8 cellular contexts compared by ENCODE assay signal in the genomic region with DNA sequence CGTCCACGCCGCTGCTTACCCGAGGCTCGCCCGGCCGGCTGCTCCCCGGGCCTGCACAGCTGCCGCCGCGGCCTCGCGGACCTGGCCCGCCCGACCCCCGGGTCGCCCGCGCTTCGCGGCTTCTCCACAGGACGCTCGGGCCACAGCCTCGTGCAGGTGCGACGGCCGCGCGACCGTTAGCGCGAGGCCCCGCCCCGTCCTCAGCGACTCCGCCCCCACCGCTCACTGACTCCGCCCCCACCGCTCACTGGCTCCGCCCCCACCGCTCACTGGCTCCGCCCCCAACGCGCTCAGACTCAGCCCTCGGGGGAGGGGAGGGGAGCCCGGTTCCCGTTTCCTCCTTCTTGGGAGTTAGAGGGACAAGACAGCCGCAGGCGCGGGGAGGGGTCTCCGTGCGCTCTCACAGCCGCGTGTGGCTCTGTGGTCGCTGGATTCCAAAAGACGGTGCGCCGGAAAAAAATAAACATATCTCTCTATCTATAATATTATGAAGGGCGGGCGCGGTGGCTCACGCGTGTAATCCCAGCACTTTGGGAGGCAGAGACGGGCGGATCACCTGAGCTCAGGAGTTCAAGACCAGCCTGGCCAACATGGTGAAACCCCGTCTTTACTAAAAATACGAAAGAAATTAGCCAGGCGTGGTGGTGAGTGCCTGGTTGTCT. TPM values are rescaled to one million over a fixed set of nuclear protein-coding genes. Genes with fewer than 3 reads are reported as not detected.
DNase-seq lines count a peak whose midpoint lies in the region; ATAC-seq and TF ChIP-seq lines count a peak whose summit lies in the region.

A gene with protein sequence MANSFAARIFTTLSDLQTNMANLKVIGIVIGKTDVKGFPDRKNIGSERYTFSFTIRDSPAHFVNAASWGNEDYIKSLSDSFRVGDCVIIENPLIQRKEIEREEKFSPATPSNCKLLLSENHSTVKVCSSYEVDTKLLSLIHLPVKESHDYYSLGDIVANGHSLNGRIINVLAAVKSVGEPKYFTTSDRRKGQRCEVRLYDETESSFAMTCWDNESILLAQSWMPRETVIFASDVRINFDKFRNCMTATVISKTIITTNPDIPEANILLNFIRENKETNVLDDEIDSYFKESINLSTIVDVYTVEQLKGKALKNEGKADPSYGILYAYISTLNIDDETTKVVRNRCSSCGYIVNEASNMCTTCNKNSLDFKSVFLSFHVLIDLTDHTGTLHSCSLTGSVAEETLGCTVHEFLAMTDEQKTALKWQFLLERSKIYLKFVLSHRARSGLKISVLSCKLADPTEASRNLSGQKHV (minus strand): TSS at position 191 of the 662 bp plus-strand sequence. CDS start 3,989 bp downstream, outside the sequence.

- H3K4me3 ChIP-seq in NT2/D1 (ENCODE audit: insufficient read length, low read depth) (peak within 1 kb of the TSS; percentile 43), adrenal gland (peak within 1 kb of the TSS in 1 of 4 donors; percentile 36), left lung (peak within 1 kb of the TSS in 1 of 2 donors; percentile 17)

- peak within 1 kb of the TSS; percentile 56 for H3K9ac ChIP-seq in NT2/D1 (ENCODE audit: insufficient read length, low read depth)

- TF ChIP-seq POLR2A in adrenal gland (IDR thresholded peaks at IDR 0.05), result no peak

- H3K36me3 ChIP-seq in NT2/D1 (ENCODE audit: insufficient read depth, insufficient read length, low read length), result no peaks in the 10 kb centered on the region
- no peaks in the 10 kb centered on the region for H3K36me3 ChIP-seq in adrenal gland (replicated peaks in 1 of 2)
- no peaks in the 10 kb centered on the region for H3K36me3 ChIP-seq in left lung

- H3K27ac ChIP-seq in CD4-positive, alpha-beta T cell (ENCODE audit: low read depth, low read length), result no peak within 1 kb of the TSS
- H3K27ac ChIP-seq in adrenal gland (no peak within 1 kb of the TSS), left lung (no peak within 1 kb of the TSS)

- H3K27me3 ChIP-seq in CD4-positive, alpha-beta T cell (ENCODE audit: control insufficient read depth, insufficient read depth, low read length), result peaks cover 14% of the 10 kb centered on the region
- H3K27me3 ChIP-seq in NT2/D1 (ENCODE audit: insufficient read depth, insufficient read length), result peaks cover 4% of the 10 kb centered on the region
- H3K27me3 ChIP-seq in adrenal gland, result peaks cover 20% of the 10 kb centered on the region
- peaks cover 7 to 50% of the 10 kb centered on the region in 2 donors for H3K27me3 ChIP-seq in left lung

- TF ChIP-seq CTCF in CD4-positive, alpha-beta T cell (IDR thresholded peaks at IDR 0.05), result no peak
- TF ChIP-seq CTCF in adrenal gland (IDR thresholded peaks at IDR 0.05) (no peak), left lung (IDR thresholded peaks at IDR 0.05) (no peak)

- 4 to 38% (median 11%) methylated on average over 8 to 68 of the region's 68 CpGs for WGBS in adrenal gland, 4 donors

- H3K4me3 Mint-ChIP-seq in CD4-positive, alpha-beta T cell, result no peak within 1 kb of the TSS
- H3K4me3 Mint-ChIP-seq in stimulated activated effector memory CD8-positive, alpha-beta T cell treated with anti-CD3 and anti-CD28 coated beads, Interleukin-12 subunit alpha, Interleukin-12 subunit beta, amount 100 ng/mL, for 72 hours, result peak within 1 kb of the TSS; percentile 51

- H3K4me1 ChIP-seq in NT2/D1 (ENCODE audit: insufficient read depth, insufficient read length) (no peaks in the 10 kb centered on the region), adrenal gland (replicated peaks in 1 of 2) (no peaks in the 10 kb centered on the region), left lung (peaks cover 0 to 5% of the 10 kb centered on the region in 2 donors)

- ATAC-seq in CD4-positive, alpha-beta T cell (ENCODE audit: poor library complexity), result peak; percentile 78
- ATAC-seq in left lung, result peak; percentile 83
- no peak for ATAC-seq in stimulated activated effector memory CD8-positive, alpha-beta T cell treated with anti-CD3 and anti-CD28 coated beads, Interleukin-12 subunit alpha, Interleukin-12 subunit beta, amount 100 ng/mL, for 72 hours

- POLR2A ChIA-PET in CD4-positive, alpha-beta T cell (lab: Charles Lee), result no interaction called here

- peaks cover 39% of the 10 kb centered on the region for H3K27me3 Mint-ChIP-seq in CD4-positive, alpha-beta T cell

- peak in 6 of 10 experiments; percentile 6 to 51 (median 14) for DNase-seq in CD4-positive, alpha-beta T cell
- DNase-seq in NT2/D1 (ENCODE audit: low read depth, low spot score), result peak; percentile 61
- peak; percentile 13 to 42 (median 23) for DNase-seq in adrenal gland
- no peak for DNase-seq in left lung
- DNase-seq in stimulated activated effector memory CD8-positive, alpha-beta T cell treated with anti-CD3 and anti-CD28 coated beads, Interleukin-12 subunit alpha, Interleukin-12 subunit beta, amount 100 ng/mL, for 72 hours (ENCODE audit: low spot score in 2 of 2), result peak; percentile 15 to 56
- no peak for DNase-seq in NK-92 (lab: John Stamatoyannopoulos, UW; ENCODE audit: unreplicated experiment)
- DNase-seq in A172 (ENCODE audit: low spot score), result no peak
- DNase-seq in ureter (ENCODE audit: low spot score), result no peak

- H3K27ac Mint-ChIP-seq in CD4-positive, alpha-beta T cell, result no peak within 1 kb of the TSS
- no peak within 1 kb of the TSS for H3K27ac Mint-ChIP-seq in stimulated activated effector memory CD8-positive, alpha-beta T cell treated with anti-CD3 and anti-CD28 coated beads, Interleukin-12 subunit alpha, Interleukin-12 subunit beta, amount 100 ng/mL, for 72 hours

- CTCF ChIA-PET in CD4-positive, alpha-beta T cell (lab: Charles Lee), result no interaction called here

- intact Hi-C loops in CD4-positive, alpha-beta T cell (cut with DNase I, micrococcal nuclease), result loop anchor here in 1 of 2 experiments (10.0 kb wide), 1 partner anchor 1483 kb away; a partner anchor contains a TSS
- intact Hi-C loops in adrenal gland (cut with DNase I), result no loop called here
- intact Hi-C loops in left lung (cut with DNase I), result no loop called here

- H3K4me1 Mint-ChIP-seq in CD4-positive, alpha-beta T cell (ENCODE audit: low read depth), result peaks cover 5% of the 10 kb centered on the region
- H3K4me1 Mint-ChIP-seq in stimulated activated effector memory CD8-positive, alpha-beta T cell treated with anti-CD3 and anti-CD28 coated beads, Interleukin-12 subunit alpha, Interleukin-12 subunit beta, amount 100 ng/mL, for 72 hours, result peaks cover 7% of the 10 kb centered on the region

- no peaks in the 10 kb centered on the region for H3K9me3 ChIP-seq in CD4-positive, alpha-beta T cell (ENCODE audit: control insufficient read depth, low read length)
- no peaks in the 10 kb centered on the region for H3K9me3 ChIP-seq in NT2/D1 (ENCODE audit: insufficient read depth, low read length)
- H3K9me3 ChIP-seq in adrenal gland (replicated peaks in 1 of 3), result no peaks in the 10 kb centered on the region
- no peaks in the 10 kb centered on the region for H3K9me3 ChIP-seq in left lung

- no peaks in the 10 kb centered on the region for H3K9me3 Mint-ChIP-seq in CD4-positive, alpha-beta T cell
- H3K9me3 Mint-ChIP-seq in stimulated activated effector memory CD8-positive, alpha-beta T cell treated with anti-CD3 and anti-CD28 coated beads, Interleukin-12 subunit alpha, Interleukin-12 subunit beta, amount 100 ng/mL, for 72 hours, result no peaks in the 10 kb centered on the region

- no peaks in the 10 kb centered on the region for H3K36me3 Mint-ChIP-seq in CD4-positive, alpha-beta T cell (ENCODE audit: low read depth)
- H3K36me3 Mint-ChIP-seq in stimulated activated effector memory CD8-positive, alpha-beta T cell treated with anti-CD3 and anti-CD28 coated beads, Interleukin-12 subunit alpha, Interleukin-12 subunit beta, amount 100 ng/mL, for 72 hours, result no peaks in the 10 kb centered on the region

RNA-seq across cellular contexts. Expression of the gene that starts here (rescaled TPM):
- total RNA-seq in CD4-positive, alpha-beta T cell, result not detected
- under 1 TPM in 1 of 8 donors, not detected in 7; 0.23 TPM for total RNA-seq in adrenal gland
- not detected for polyA plus RNA-seq in adrenal gland
- not detected for total RNA-seq in left lung
- total RNA-seq in A172 (2014; rRNA removed; shearing (Covaris generic)), result 0.38 TPM in 1 of 2 replicates, not detected in the other
- total RNA-seq in ureter, result not detected

Comparison
In these comparisons a context has a peak if more than half of its experiments do, and no peak if none do; other contexts are left out.
1. Peak in DNase-seq and ATAC-seq in CD4-positive, alpha-beta T cell; RNA of the gene not detected or under 1 TPM.
2. Peak in DNase-seq in adrenal gland; RNA of the gene not detected or under 1 TPM.
3. Peak in ATAC-seq in left lung; RNA of the gene not detected or under 1 TPM.
4. DNase-seq: peak in NT2/D1 (single experiment) and stimulated activated effector memory CD8-positive, alpha-beta T cell treated with anti-CD3 and anti-CD28 coated beads, Interleukin-12 subunit alpha, Interleukin-12 subunit beta, amount 100 ng/mL, for 72 hours (2 of 2); none in left lung (0 of 2), NK-92 (single experiment), A172 (single experiment) and ureter (single experiment).